ENCODE assay signal across 8 cellular contexts in genomic region chr17:15945493-15946209, GRCh38. TPM values are rescaled to one million over a fixed set of nuclear protein-coding genes. Genes with fewer than 3 reads are reported as not detected.
DNase-seq lines count a peak whose midpoint lies in the region; ATAC-seq and TF ChIP-seq lines count a peak whose summit lies in the region.

No MANE protein-coding gene starts in this region.

- peaks cover 8 to 21% of the 10 kb centered on the region in 2 donors for H3K4me1 ChIP-seq in thoracic aorta (ENCODE audit: control insufficient read depth in 1 of 2, low read depth in 2 of 2)

- DNase-seq in GM13976 (ENCODE audit: low spot score) (peak; percentile 45), RKO (ENCODE audit: low spot score) (peak; percentile 32), dermis blood vessel endothelial cell (peak; percentile 48), mesothelial cell of epicardium (ENCODE audit: low spot score in 2 of 2, unreplicated experiment in 2 of 2) (no peak), thoracic aorta (ENCODE audit: low spot score) (no peak), superior temporal gyrus (ENCODE audit: extremely low spot score) (no peak)

- no peak overlapping the region for H3K27ac ChIP-seq in thoracic aorta

- peak overlapping the region; percentile 82 for H3K4me3 ChIP-seq in thoracic aorta

- H3K27me3 Mint-ChIP-seq in mesothelial cell of epicardium (ENCODE audit: low read depth): peaks cover 40% of the 10 kb centered on the region

- no peak overlapping the region for H3K27ac Mint-ChIP-seq in mesothelial cell of epicardium

- H3K4me3 Mint-ChIP-seq in mesothelial cell of epicardium: peak overlapping the region; percentile 70

- no peaks in the 10 kb centered on the region for H3K27me3 ChIP-seq in thoracic aorta (replicated peaks; ENCODE audit: insufficient read depth)

- no peaks in the 10 kb centered on the region for H3K9me3 Mint-ChIP-seq in mesothelial cell of epicardium

- no peaks in the 10 kb centered on the region for H3K36me3 ChIP-seq in thoracic aorta

- no peak for ATAC-seq in thoracic aorta (ENCODE audit: insufficient number of reproducible peaks, low FRiP score, low read depth)
- ATAC-seq in GM18909 (IDR thresholded peaks at IDR 0.05; ENCODE audit: poor library complexity, unreplicated experiment): no peak
- no peak for ATAC-seq in GM19452 (IDR thresholded peaks at IDR 0.05; ENCODE audit: unreplicated experiment)

- TF ChIP-seq CTCF in GM13976 (IDR thresholded peaks at IDR 0.05; ENCODE audit: borderline replicate concordance, control extremely low read depth, extremely low read depth, insufficient read depth, missing control alignments) (no peak), mesothelial cell of epicardium (IDR thresholded peaks at IDR 0.05; ENCODE audit: unreplicated experiment) (no peak), thoracic aorta (IDR thresholded peaks at IDR 0.05) (no peak)

- no peaks in the 10 kb centered on the region for H3K36me3 Mint-ChIP-seq in mesothelial cell of epicardium

- in situ Hi-C loops in GM13976 (cut with MboI; ENCODE audit: low sequenced_read_pairs, unreplicated experiment): no loop called here

- H3K4me1 Mint-ChIP-seq in mesothelial cell of epicardium: peaks cover 13% of the 10 kb centered on the region

- no peaks in the 10 kb centered on the region for H3K9me3 ChIP-seq in thoracic aorta

RNA-seq across cellular contexts. Expression of gene ADORA2B, which starts 0.7 kb away (rescaled TPM):
- total RNA-seq in dermis blood vessel endothelial cell: 3.6 and 8.2 TPM in 2 replicates
- 3.8 to 4.6 TPM (median 4.5 TPM) in 3 replicates for total RNA-seq in mesothelial cell of epicardium
- 1 to 10 TPM in 1 of 2 donors, not detected in 1; 1.6 TPM for total RNA-seq in thoracic aorta

RNA-seq across cellular contexts. Expression of gene ZSWIM7, which starts 53.9 kb away (rescaled TPM):
- 16.0 and 17.2 TPM in 2 replicates for total RNA-seq in dermis blood vessel endothelial cell
- 27.0 to 31.6 TPM (median 29.2 TPM) in 3 replicates for total RNA-seq in mesothelial cell of epicardium
- 10 to 100 TPM in 1 of 2 donors, 1 to 10 TPM in 1; 6.5 to 13.5 TPM for total RNA-seq in thoracic aorta

RNA-seq across cellular contexts. Expression of gene TTC19, which starts 54.0 kb away (rescaled TPM):
- total RNA-seq in dermis blood vessel endothelial cell (73.8 and 78.8 TPM in 2 replicates), mesothelial cell of epicardium (38.5 to 41.7 TPM (median 39.7 TPM) in 3 replicates), thoracic aorta (10 to 100 TPM; 57.6 to 64.4 TPM)

Comparison
In these comparisons a context has a peak if more than half of its experiments do, and no peak if none do; other contexts are left out.
1. DNase-seq: peak in GM13976 (single experiment), RKO (single experiment) and dermis blood vessel endothelial cell (single experiment); none in mesothelial cell of epicardium (0 of 2), thoracic aorta (single experiment) and superior temporal gyrus (single experiment).